Comparison of ENCODE assay signal across 8 cellular contexts in genomic region chr1:40862008-40862863, GRCh38. TPM values are rescaled to one million over a fixed set of nuclear protein-coding genes. Genes with fewer than 3 reads are reported as not detected.
A peak's percentile ranks its signal among the peaks of the same experiment; 100 is the strongest.
DNase-seq lines count a peak whose midpoint lies in the region; ATAC-seq, FAIRE-seq and TF ChIP-seq lines count a peak whose summit lies in the region.

TSS of gene CITED4 (minus strand) at chr1:40862363. CDS start at chr1:40862127, 236 bp downstream.

- no TSS peak for BruUV-seq in HepG2 (replicated peaks; lab: Mats Ljungman, UMichigan)

- 0% methylated on average over 2 of the region's 75 CpGs for WGBS in HepG2 (ENCODE audit: low lambda C conversion rate)

- H3K4me3 ChIP-seq in HepG2 (replicated peaks in 1 of 3; ENCODE audit: insufficient read depth in 1 of 3, low read depth in 2 of 3, low read length in 3 of 3), result peak within 1 kb of the TSS; percentile 38 to 76 (median 52)

- peak; percentile 57; the same call in 1 of the 2 replicates for TF ChIP-seq RAD21 in HepG2 (CRISPR knock-in tag; IDR thresholded peaks at IDR 0.05)

- H3K9ac ChIP-seq in HepG2 (ENCODE audit: insufficient read depth, low read depth, low read length), result peak within 1 kb of the TSS; percentile 73

- no peaks in the 10 kb centered on the region for H3K9me3 ChIP-seq in HepG2 (ENCODE audit: low read length)

- peak; percentile 98 for DNase-seq in AG20443 (ENCODE audit: low spot score)
- DNase-seq in NCI-H446 treated with DMSO at 0.1 percent for 48 hours (lab: John Stamatoyannopoulos, UW), result peak; percentile 71
- peak; percentile 89 to 98 for DNase-seq in activated CD4-positive, alpha-beta T cell treated with anti-CD3 and anti-CD28 coated beads, Interleukin-2, amount 50 U/mL, for 24 hours (ENCODE audit: low read depth in 1 of 2, low spot score in 1 of 2)
- DNase-seq in dermis microvascular lymphatic vessel endothelial cell (ENCODE audit: low read depth in 2 of 2), result peak; percentile 79 to 92
- DNase-seq in HepG2 (ENCODE audit: low spot score), result peak; percentile 88
- peak; percentile 94 to 95 for DNase-seq in stimulated activated CD4-positive, alpha-beta T cell treated with anti-CD3 and anti-CD28 coated beads, Interleukin-2, amount 100 ng/mL, for 48 hours

- H2AFZ ChIP-seq in HepG2 (ENCODE audit: low read length), result no peak within 1 kb of the TSS

- H3K79me2 ChIP-seq in HepG2 (ENCODE audit: insufficient read depth, low read length), result no peaks in the 10 kb centered on the region

- peak; percentile 97 to 99 for TF ChIP-seq POLR2A in HepG2 (IDR thresholded peaks at IDR 0.05; ENCODE audit: insufficient read depth in 1 of 2, low read depth in 2 of 2, low read length in 2 of 2)

- CTCF ChIA-PET in HepG2 (lab: Yijun Ruan, JAX; ENCODE audit: low intra/inter-chr PET ratio, low total read pairs), result interaction anchor here (1.0 to 1.4 kb wide), 4 partner anchors 14 to 90 kb away, joined by 5 to 7 read pairs (median 5); no protein-coding TSS in a partner anchor

- H3K27ac ChIP-seq in HepG2 (ENCODE audit: extremely low read length, insufficient read depth, low read length), result peak within 1 kb of the TSS; percentile 47

- no peaks in the 10 kb centered on the region for H3K36me3 ChIP-seq in HepG2 (replicated peaks in 1 of 2; ENCODE audit: control insufficient read depth in 1 of 2, insufficient read depth in 2 of 2, low read length in 2 of 2)

- FAIRE-seq in HepG2 (lab: Jason Lieb, UNC), result peak; percentile 84

- peak; percentile 89 for TF ChIP-seq CTCF in HepG2 (CRISPR knock-in tag; IDR thresholded peaks at IDR 0.05)

- POLR2A ChIA-PET in HepG2 (lab: Yijun Ruan, JAX), result interaction anchor here (0.6 to 3.2 kb wide), 31 partner anchors 9 to 329 kb away, joined by 3 to 93 read pairs (median 4); partner anchors contain the start of genes CTPS1 and NFYC

- peaks cover 40% of the 10 kb centered on the region for H3K4me1 ChIP-seq in HepG2 (ENCODE audit: insufficient read depth, low read length)

- TF ChIP-seq EP300 in HepG2 (IDR thresholded peaks at IDR 0.05; ENCODE audit: low read depth in 2 of 2, low read length in 2 of 2), result no peak
- no peak for TF ChIP-seq EP300 in HepG2 (CRISPR knock-in tag; IDR thresholded peaks at IDR 0.05; ENCODE audit: borderline replicate concordance)

- peaks cover 2 to 32% of the 10 kb centered on the region in 2 experiments; a peak in 4 of 5 replicates for H3K27me3 ChIP-seq in HepG2 (ENCODE audit: control insufficient read depth in 1 of 2, insufficient read depth in 2 of 2, low read length in 2 of 2)

- ATAC-seq in GM19035 (IDR thresholded peaks at IDR 0.05; ENCODE audit: unreplicated experiment) (peak; percentile 95), HG03342 (IDR thresholded peaks at IDR 0.05; ENCODE audit: unreplicated experiment) (peak; percentile 93), HepG2 (peak; percentile 87)

- peak within 1 kb of the TSS; percentile 75 for H3K4me2 ChIP-seq in HepG2 (ENCODE audit: low read depth, low read length)

- in situ Hi-C loops in HepG2 (cut with HindIII; ENCODE audit: extremely low pct_ligation_motif_present, low pct_unique_long_range_greater_than_20kb), result no loop called here

- intact Hi-C loops in HepG2 (cut with micrococcal nuclease; ENCODE audit: unreplicated experiment), result loop anchor here (1.0 kb wide), 1 partner anchor 90 kb away; no protein-coding TSS in a partner anchor

- H4K20me1 ChIP-seq in HepG2 (ENCODE audit: insufficient read depth, low read length), result no peaks in the 10 kb centered on the region

TF ChIP-seq in HepG2, 621 proteins besides CTCF, POLR2A, EP300 and RAD21 (continues in another document):
- TF ChIP-seq XBP1 (CRISPR knock-in tag; IDR thresholded peaks at IDR 0.05), result no peak
- no peak for TF ChIP-seq NR0B2 (CRISPR knock-in tag; IDR thresholded peaks at IDR 0.05)
- no peak for TF ChIP-seq RELA (CRISPR knock-in tag; IDR thresholded peaks at IDR 0.05)
- no peak for TF ChIP-seq ZNF737 (CRISPR knock-in tag; IDR thresholded peaks at IDR 0.05; ENCODE audit: borderline replicate concordance)
- no peak for TF ChIP-seq ZNF512 (CRISPR knock-in tag; IDR thresholded peaks at IDR 0.05)
- no peak for TF ChIP-seq CBFB (CRISPR knock-in tag; IDR thresholded peaks at IDR 0.05)
- TF ChIP-seq IKZF5 (CRISPR knock-in tag; IDR thresholded peaks at IDR 0.05), result no peak

RNA-seq across cellular contexts. Expression of gene CITED4, which starts in this region (rescaled TPM):
- total RNA-seq in dermis microvascular lymphatic vessel endothelial cell (2.8 and 3.4 TPM in 2 replicates), HepG2 (2016; rRNA removed; fragmentation: Illumina TruSeq; extraction: Trizol) (5.8 and 9.9 TPM in 2 replicates)
- total RNA-seq in HepG2 (2016; cell fraction: cytosol; rRNA removed; fragmentation: Illumina TruSeq; extraction: Trizol; ENCODE audit: low read depth), result 8.5 and 9.6 TPM in 2 replicates
- 6.5 and 9.1 TPM in 2 replicates for total RNA-seq in HepG2 (2016; cell fraction: insoluble cytoplasmic fraction; rRNA removed; fragmentation: Illumina TruSeq; extraction: Trizol)
- total RNA-seq in HepG2 (2016; cell fraction: membrane; rRNA removed; fragmentation: Illumina TruSeq; extraction: Trizol), result 11.1 and 14.4 TPM in 2 replicates
- 4.1 and 4.2 TPM in 2 replicates for total RNA-seq in HepG2 (2016; cell fraction: nucleus; rRNA removed; fragmentation: Illumina TruSeq; extraction: Trizol)
- 1.5 and 2.0 TPM in 2 replicates for polyA plus RNA-seq in HepG2 (2011; rRNA removed)
- polyA plus RNA-seq in HepG2 (2011; cell fraction: cytosol; rRNA removed), result 1.7 and 3.5 TPM in 2 replicates
- 3.7 and 3.9 TPM in 2 replicates for polyA plus RNA-seq in HepG2 (2011; cell fraction: nucleus; rRNA removed)
- polyA plus RNA-seq in HepG2 (2012), result 5.5 and 6.8 TPM in 2 replicates
- 9.0 and 13.1 TPM in 2 replicates for polyA plus RNA-seq in HepG2 (2016; cell fraction: cytosol; fragmentation: Illumina TruSeq; extraction: Trizol; ENCODE audit: low read depth)
- polyA plus RNA-seq in HepG2 (2016; cell fraction: insoluble cytoplasmic fraction; fragmentation: Illumina TruSeq; extraction: Trizol; ENCODE audit: low read depth), result 11.7 and 13.4 TPM in 2 replicates
- polyA plus RNA-seq in HepG2 (2016; cell fraction: membrane; fragmentation: Illumina TruSeq; extraction: Trizol; ENCODE audit: low read depth), result 14.8 and 15.5 TPM in 2 replicates
- 13.0 and 14.6 TPM in 2 replicates for polyA plus RNA-seq in HepG2 (2016; cell fraction: nucleus; fragmentation: Illumina TruSeq; extraction: Trizol; ENCODE audit: insufficient read depth, low read depth)
- 1.8 and 1.9 TPM in 2 replicates for polyA minus RNA-seq in HepG2 (2011; rRNA and poly(A)+ RNA removed; ENCODE audit: low replicate concordance)
- 3.7 and 5.4 TPM in 2 replicates for polyA minus RNA-seq in HepG2 (2011; cell fraction: cytosol; rRNA and poly(A)+ RNA removed)
- 1.6 and 2.2 TPM in 2 replicates for polyA minus RNA-seq in HepG2 (2011; cell fraction: nucleus; rRNA and poly(A)+ RNA removed)

Comparison
In these comparisons a context has a peak if more than half of its experiments do, and no peak if none do; other contexts are left out.
1. Peak in every context shown above with its lines: DNase-seq, ATAC-seq, H3K4me3 ChIP-seq and H3K27ac ChIP-seq.